In genomic region chr2:28768422-28768821, GRCh38 we compare ENCODE assay signal across 25 cellular contexts. TPM values are rescaled to one million over a fixed set of nuclear protein-coding genes. Genes with fewer than 3 reads are reported as not detected.
DNase-seq lines count a peak whose midpoint lies in the region; ATAC-seq, FAIRE-seq and TF ChIP-seq lines count a peak whose summit lies in the region.
"Had no signal": no experiment of that assay in that cellular context is flagged by ENCODE, and none has a peak within 500 bp of the region (broad histone marks: within the 10 kb centered on the region; RNA-seq: fewer than 3 reads in every experiment).

No MANE protein-coding gene starts in this region.

- no peaks in the 10 kb centered on the region for H3K27me3 Mint-ChIP-seq in activated CD8-positive, alpha-beta T cell treated with anti-CD3 and anti-CD28 coated beads for 36 hours
- no peaks in the 10 kb centered on the region for H3K27me3 Mint-ChIP-seq in activated CD8-positive, alpha-beta T cell treated with anti-CD3 and anti-CD28 coated beads, Interleukin-2, amount 10 ng/mL, durations not matched to agents 7 days and 5 days (ENCODE audit: low read depth)
- no peaks in the 10 kb centered on the region for H3K27me3 Mint-ChIP-seq in CD8-positive, alpha-beta memory T cell
- H3K27me3 Mint-ChIP-seq: activated CD4-positive, alpha-beta T cell treated with anti-CD3 and anti-CD28 coated beads, Interleukin-2, amount 10 ng/mL, durations not matched to agents 7 days and 5 days; activated CD8-positive, alpha-beta memory T cell treated with anti-CD3 and anti-CD28 coated beads, Interleukin-2, amount 10 ng/mL, durations not matched to agents 7 days and 5 days had no signal

- no peaks in the 10 kb centered on the region for H3K36me3 ChIP-seq in CD8-positive, alpha-beta memory T cell (ENCODE audit: insufficient read depth, low read length)
- H3K36me3 ChIP-seq in K562 (ENCODE audit: control insufficient read depth, insufficient read depth, low read length) = no peaks in the 10 kb centered on the region; the same call in 2 of the 3 replicates
- H3K36me3 ChIP-seq in neutrophil = no peaks in the 10 kb centered on the region
- no peaks in the 10 kb centered on the region for H3K36me3 ChIP-seq in body of pancreas (replicated peaks in 1 of 2; ENCODE audit: insufficient read depth in 1 of 2, low read depth in 2 of 2)
- H3K36me3 ChIP-seq: esophagus squamous epithelium had no signal

- H2AFZ ChIP-seq in K562 (ENCODE audit: low read depth, low read length) = no peak overlapping the region

- POLR2A ChIA-PET in activated CD8-positive, alpha-beta T cell treated with anti-CD3 and anti-CD28 coated beads for 36 hours (lab: Charles Lee) = interaction anchor here (0.6 to 1.3 kb wide), 2 partner anchors 16 to 20 kb away, joined by 3 to 4 read pairs; partner anchors contain the start of gene PPP1CB
- POLR2A ChIA-PET in activated CD8-positive, alpha-beta T cell treated with anti-CD3 and anti-CD28 coated beads, Interleukin-2, amount 10 ng/mL, durations not matched to agents 7 days and 5 days (lab: Charles Lee) = no interaction called here
- POLR2A ChIA-PET in CD8-positive, alpha-beta memory T cell (lab: Charles Lee) = no interaction called here
- POLR2A ChIA-PET in K562 (lab: Yijun Ruan, JAX) = interaction anchor here (1.6 to 2.5 kb wide), 3 partner anchors 10 to 17 kb away, joined by 4 to 7 read pairs (median 5); partner anchors contain the start of gene PPP1CB

- TF ChIP-seq CTCF in activated CD8-positive, alpha-beta T cell treated with anti-CD3 and anti-CD28 coated beads for 36 hours (IDR thresholded peaks at IDR 0.05) = no peak
- TF ChIP-seq CTCF in K562 (IDR thresholded peaks at IDR 0.05 in 2 of 3, conservative IDR thresholded peaks at IDR 0.05 in 1 of 3; ENCODE audit: insufficient read depth in 2 of 3, low read depth in 1 of 3, low read length in 3 of 3) (no peak), neutrophil (IDR thresholded peaks at IDR 0.05) (no peak), body of pancreas (IDR thresholded peaks at IDR 0.05) (no peak)

- H3K4me3 ChIP-seq in CD8-positive, alpha-beta memory T cell (ENCODE audit: low read length) = no peak overlapping the region
- H3K4me3 ChIP-seq in K562 = no peak overlapping the region
- no peak overlapping the region for H3K4me3 ChIP-seq in neutrophil (ENCODE audit: low read depth in 1 of 2, low read length in 1 of 2)
- no peak overlapping the region for H3K4me3 ChIP-seq in body of pancreas
- H3K4me3 ChIP-seq: esophagus squamous epithelium had no signal

- H3K27me3 ChIP-seq in CD8-positive, alpha-beta memory T cell (ENCODE audit: insufficient read depth, low read length, poor library complexity, severe bottlenecking) = no peaks in the 10 kb centered on the region
- H3K27me3 ChIP-seq in K562 (ENCODE audit: control insufficient read depth in 2 of 2, insufficient read depth in 2 of 2, low read length in 2 of 2) (no peaks in the 10 kb centered on the region), neutrophil (no peaks in the 10 kb centered on the region), body of pancreas (no peaks in the 10 kb centered on the region)
- H3K27me3 ChIP-seq: esophagus squamous epithelium, foreskin keratinocyte had no signal

- ATAC-seq in activated CD8-positive, alpha-beta T cell treated with anti-CD3 and anti-CD28 coated beads for 36 hours = no peak
- ATAC-seq in activated CD8-positive, alpha-beta T cell treated with anti-CD3 and anti-CD28 coated beads, Interleukin-2, amount 10 ng/mL, durations not matched to agents 7 days and 5 days = no peak
- ATAC-seq in K562 = no peak
- no peak for ATAC-seq in body of pancreas
- ATAC-seq: activated CD8-positive, alpha-beta memory T cell treated with anti-CD3 and anti-CD28 coated beads, Interleukin-2, amount 10 ng/mL, durations not matched to agents 7 days and 5 days; foreskin keratinocyte had no signal

- H4K20me1 ChIP-seq in K562 (replicated peaks; ENCODE audit: control insufficient read depth, insufficient read depth, low read length) = no peaks in the 10 kb centered on the region; the same call in 1 of the 2 replicates

- H3K9me3 Mint-ChIP-seq in activated CD8-positive, alpha-beta T cell treated with anti-CD3 and anti-CD28 coated beads for 36 hours = no peaks in the 10 kb centered on the region
- H3K9me3 Mint-ChIP-seq in activated CD8-positive, alpha-beta T cell treated with anti-CD3 and anti-CD28 coated beads, Interleukin-2, amount 10 ng/mL, durations not matched to agents 7 days and 5 days (ENCODE audit: insufficient read depth) = no peaks in the 10 kb centered on the region
- H3K9me3 Mint-ChIP-seq in CD8-positive, alpha-beta memory T cell = no peaks in the 10 kb centered on the region
- H3K9me3 Mint-ChIP-seq: activated CD4-positive, alpha-beta T cell treated with anti-CD3 and anti-CD28 coated beads, Interleukin-2, amount 10 ng/mL, durations not matched to agents 7 days and 5 days; CD14-positive monocyte; HFFc6 had no signal

- no peak overlapping the region for H3K4me2 ChIP-seq in K562 (ENCODE audit: insufficient read depth, low read length)

- in situ Hi-C loops in K562 (cut with MboI) = loop anchor here (25.0 kb wide), 1 partner anchor 181 kb away; no protein-coding TSS in a partner anchor

- TF ChIP-seq RAD21 in K562 (CRISPR knock-in tag; conservative IDR thresholded peaks at IDR 0.05 in 1 of 2, IDR thresholded peaks at IDR 0.05 in 1 of 2) = no peak

- peaks cover 82% of the 10 kb centered on the region for H3K4me1 Mint-ChIP-seq in activated CD8-positive, alpha-beta T cell treated with anti-CD3 and anti-CD28 coated beads for 36 hours (ENCODE audit: low read depth)
- peaks cover 40% of the 10 kb centered on the region for H3K4me1 Mint-ChIP-seq in activated CD8-positive, alpha-beta T cell treated with anti-CD3 and anti-CD28 coated beads, Interleukin-2, amount 10 ng/mL, durations not matched to agents 7 days and 5 days (ENCODE audit: low read depth)
- H3K4me1 Mint-ChIP-seq in CD8-positive, alpha-beta memory T cell = peaks cover 78 to 99% (median 97%) of the 10 kb centered on the region in 3 donors

- intact Hi-C loops in activated CD8-positive, alpha-beta T cell treated with anti-CD3 and anti-CD28 coated beads for 36 hours (cut with micrococcal nuclease) = no loop called here
- intact Hi-C loops in K562 (cut with micrococcal nuclease) (no loop called here), body of pancreas (cut with DNase I) (no loop called here)

- no peak for DNase-seq in activated CD8-positive, alpha-beta T cell treated with anti-CD3 and anti-CD28 coated beads for 36 hours
- no peak for DNase-seq in activated CD8-positive, alpha-beta T cell treated with anti-CD3 and anti-CD28 coated beads, Interleukin-2, amount 10 ng/mL, durations not matched to agents 7 days and 5 days
- no peak for DNase-seq in CD8-positive, alpha-beta memory T cell
- DNase-seq in K562 (ENCODE audit: extremely low read depth in 1 of 4, low spot score in 3 of 4) = no peak
- no peak for DNase-seq in NCI-H1694 treated with DMSO at 0.1 percent for 48 hours (lab: John Stamatoyannopoulos, UW)
- no peak for DNase-seq in body of pancreas
- DNase-seq in effector CD4-positive, alpha-beta T cell = no peak
- DNase-seq: 8988T; activated CD4-positive, alpha-beta T cell treated with anti-CD3 and anti-CD28 coated beads, Interleukin-2, amount 10 ng/mL, durations not matched to agents 7 days and 5 days; activated CD8-positive, alpha-beta memory T cell treated with anti-CD3 and anti-CD28 coated beads, Interleukin-2, amount 10 ng/mL, durations not matched to agents 7 days and 5 days; dermis blood vessel endothelial cell; esophagus squamous epithelium; foreskin keratinocyte; GOT3; HFFc6; NCI-H1048; NCI-H187; SHP77 treated with DMSO at 0.1 percent for 48 hours; stimulated activated naive CD4-positive, alpha-beta T cell had no signal

- H3K27ac ChIP-seq in CD8-positive, alpha-beta memory T cell (ENCODE audit: low read depth, low read length) = no peak overlapping the region
- H3K27ac ChIP-seq in K562 (ENCODE audit: extremely low read depth, low read depth, low read length) (no peak overlapping the region), neutrophil (peak overlapping the region; percentile 39), body of pancreas (no peak overlapping the region)
- H3K27ac ChIP-seq: esophagus squamous epithelium, foreskin keratinocyte had no signal

- no peak for TF ChIP-seq POLR2A in K562 (conservative IDR thresholded peaks at IDR 0.05)
- TF ChIP-seq POLR2A in body of pancreas (IDR thresholded peaks at IDR 0.05) = no peak

- H3K4me1 ChIP-seq in CD8-positive, alpha-beta memory T cell (ENCODE audit: insufficient read depth, low read length) = peaks cover 65% of the 10 kb centered on the region
- H3K4me1 ChIP-seq in K562 (replicated peaks in 1 of 2; ENCODE audit: control insufficient read depth in 2 of 2, insufficient read depth in 2 of 2, low read length in 2 of 2) (peaks cover 0 to 4% of the 10 kb centered on the region in 2 experiments; a peak in 1 of 5 replicates), neutrophil (ENCODE audit: control insufficient read depth in 1 of 2, insufficient read depth in 1 of 2, low read depth in 1 of 2, low read length in 1 of 2) (peaks cover 0 to 11% of the 10 kb centered on the region in 2 experiments), body of pancreas (peaks cover 57% of the 10 kb centered on the region)

- peak overlapping the region; percentile 15 for H3K27ac Mint-ChIP-seq in activated CD8-positive, alpha-beta T cell treated with anti-CD3 and anti-CD28 coated beads for 36 hours
- no peak overlapping the region for H3K27ac Mint-ChIP-seq in activated CD8-positive, alpha-beta T cell treated with anti-CD3 and anti-CD28 coated beads, Interleukin-2, amount 10 ng/mL, durations not matched to agents 7 days and 5 days
- peak overlapping the region in 7 of 8 donors; percentile 2 to 82 (median 41) for H3K27ac Mint-ChIP-seq in CD8-positive, alpha-beta memory T cell
- H3K27ac Mint-ChIP-seq: activated CD4-positive, alpha-beta T cell treated with anti-CD3 and anti-CD28 coated beads, Interleukin-2, amount 10 ng/mL, durations not matched to agents 7 days and 5 days; activated CD8-positive, alpha-beta memory T cell treated with anti-CD3 and anti-CD28 coated beads, Interleukin-2, amount 10 ng/mL, durations not matched to agents 7 days and 5 days; HFFc6; mesothelial cell of epicardium had no signal

- peaks cover 97% of the 10 kb centered on the region for H3K79me2 ChIP-seq in K562 (ENCODE audit: control insufficient read depth, insufficient read depth, low read length)

- peaks cover 33% of the 10 kb centered on the region for H3K36me3 Mint-ChIP-seq in activated CD8-positive, alpha-beta T cell treated with anti-CD3 and anti-CD28 coated beads for 36 hours (ENCODE audit: low read depth)
- peaks cover 30% of the 10 kb centered on the region for H3K36me3 Mint-ChIP-seq in activated CD8-positive, alpha-beta T cell treated with anti-CD3 and anti-CD28 coated beads, Interleukin-2, amount 10 ng/mL, durations not matched to agents 7 days and 5 days (ENCODE audit: low read depth)
- peaks cover 0 to 21% (median 0%) of the 10 kb centered on the region in 3 donors for H3K36me3 Mint-ChIP-seq in CD8-positive, alpha-beta memory T cell

- no peaks in the 10 kb centered on the region for H3K9me1 ChIP-seq in K562 (ENCODE audit: control insufficient read depth, insufficient read depth, low read length)

- CTCF ChIA-PET in activated CD8-positive, alpha-beta T cell treated with anti-CD3 and anti-CD28 coated beads for 36 hours (lab: Charles Lee) = interaction anchor here (0.7 to 2.2 kb wide), 5 partner anchors 12 to 202 kb away, joined by 3 to 10 read pairs (median 5); no protein-coding TSS in a partner anchor
- CTCF ChIA-PET in activated CD8-positive, alpha-beta T cell treated with anti-CD3 and anti-CD28 coated beads, Interleukin-2, amount 10 ng/mL, durations not matched to agents 7 days and 5 days (lab: Charles Lee) = interaction anchor here (1.3 to 1.8 kb wide), 4 partner anchors 52 to 201 kb away, joined by 3 to 5 read pairs (median 4); no protein-coding TSS in a partner anchor
- CTCF ChIA-PET in CD8-positive, alpha-beta memory T cell (lab: Charles Lee) = interaction anchor here (2.0 to 2.1 kb wide), 2 partner anchors 174 to 202 kb away, joined by 5 to 6 read pairs; no protein-coding TSS in a partner anchor
- CTCF ChIA-PET in K562 (lab: Yijun Ruan, JAX; ENCODE audit: low intra/inter-chr PET ratio) = no interaction called here

- H3K4me3 Mint-ChIP-seq in activated CD8-positive, alpha-beta T cell treated with anti-CD3 and anti-CD28 coated beads for 36 hours = no peak overlapping the region
- H3K4me3 Mint-ChIP-seq in activated CD8-positive, alpha-beta T cell treated with anti-CD3 and anti-CD28 coated beads, Interleukin-2, amount 10 ng/mL, durations not matched to agents 7 days and 5 days = no peak overlapping the region
- H3K4me3 Mint-ChIP-seq in CD8-positive, alpha-beta memory T cell = peak overlapping the region in 2 of 7 donors; percentile 7 to 24
- H3K4me3 Mint-ChIP-seq: activated CD4-positive, alpha-beta T cell treated with anti-CD3 and anti-CD28 coated beads, Interleukin-2, amount 10 ng/mL, durations not matched to agents 7 days and 5 days; activated CD8-positive, alpha-beta memory T cell treated with anti-CD3 and anti-CD28 coated beads, Interleukin-2, amount 10 ng/mL, durations not matched to agents 7 days and 5 days; CD14-positive monocyte; HFFc6; mesothelial cell of epicardium had no signal

- no peak for TF ChIP-seq EP300 in K562 (IDR thresholded peaks at IDR 0.05; ENCODE audit: low read length)

- BruUV-seq in K562 (replicated peaks; lab: Mats Ljungman, UMichigan) = no TSS peak

- H3K9ac ChIP-seq in K562 (ENCODE audit: insufficient read depth in 1 of 2, low read depth in 2 of 2, low read length in 2 of 2) = no peak overlapping the region

- H3K9me3 ChIP-seq in CD8-positive, alpha-beta memory T cell (ENCODE audit: low read length) = no peaks in the 10 kb centered on the region
- H3K9me3 ChIP-seq in K562 (replicated peaks; ENCODE audit: control insufficient read depth, insufficient read depth, low read depth, low read length) = no peaks in the 10 kb centered on the region
- H3K9me3 ChIP-seq in neutrophil = no peaks in the 10 kb centered on the region
- H3K9me3 ChIP-seq in body of pancreas = no peaks in the 10 kb centered on the region
- H3K9me3 ChIP-seq: esophagus squamous epithelium had no signal

- no peak for FAIRE-seq in K562 (lab: Jason Lieb, UNC)
- FAIRE-seq: endometrium, RCC 7860 had no signal

RNA-seq across cellular contexts. Expression of gene PPP1CB, which starts 16.8 kb away (rescaled TPM):
- 100 to 1,000 TPM; 206 to 216 TPM for total RNA-seq in activated CD8-positive, alpha-beta T cell treated with anti-CD3 and anti-CD28 coated beads for 36 hours
- 100 to 1,000 TPM; 174 to 183 TPM for total RNA-seq in activated CD8-positive, alpha-beta T cell treated with anti-CD3 and anti-CD28 coated beads, Interleukin-2, amount 10 ng/mL, durations not matched to agents 7 days and 5 days
- total RNA-seq in CD8-positive, alpha-beta memory T cell = 100 to 1,000 TPM; 208 to 214 TPM
- polyA plus RNA-seq in CD8-positive, alpha-beta memory T cell = 95.4 TPM
- total RNA-seq in K562 (2011; cell fraction: chromatin; rRNA removed; ENCODE audit: low replicate concordance) = 15.2 and 51.7 TPM in 2 replicates
- total RNA-seq in K562 (2011; cell fraction: nucleolus; rRNA removed) = 10.0 and 11.2 TPM in 2 replicates
- total RNA-seq in K562 (2011; cell fraction: nucleoplasm; rRNA removed) = 20.1 and 31.0 TPM in 2 replicates
- total RNA-seq in K562 (2014; rRNA removed) (31.6 and 40.6 TPM in 2 replicates), K562 (2014; rRNA removed; fragmentation: Illumina TruSeq; extraction: Trizol) (77.4 and 95.2 TPM in 2 replicates), K562 (2015; rRNA removed; fragmentation: Illumina TruSeq; extraction: Trizol) (55.3 and 67.5 TPM in 2 replicates), K562 (2021) (113 and 118 TPM in 2 replicates), body of pancreas (100 to 1,000 TPM in 1 of 2 donors, 10 to 100 TPM in 1; 63.3 to 139 TPM)
- polyA plus RNA-seq in K562 (2011; rRNA removed) (42.1 and 58.9 TPM in 2 replicates), K562 (2014; fragmentation: Illumina TruSeq; extraction: Trizol) (41.5 and 49.0 TPM in 2 replicates), K562 (2014; fragmentation: Nextera tagmentation; extraction: Ambion mirVana) (100 to 1,000 TPM in 1 of 2 experiments, 10 to 100 TPM in 1; 55.7 to 112 TPM), K562 (2014; rRNA removed) (25.6 and 27.0 TPM in 2 replicates)
- 10.3 and 23.6 TPM in 2 replicates for polyA plus RNA-seq in K562 (2011; cell fraction: cytosol; rRNA removed)
- 7.4 and 13.1 TPM in 2 replicates for polyA plus RNA-seq in K562 (2011; cell fraction: nucleus; rRNA removed)
- polyA plus RNA-seq in K562 (2012) = 49.8 and 54.7 TPM in 2 replicates
- 134 and 142 TPM in 2 replicates for polyA minus RNA-seq in K562 (2011; rRNA and poly(A)+ RNA removed)
- polyA minus RNA-seq in K562 (2011; cell fraction: cytosol; rRNA and poly(A)+ RNA removed) = 60.7 and 63.8 TPM in 2 replicates
- polyA minus RNA-seq in K562 (2011; cell fraction: nucleus; rRNA and poly(A)+ RNA removed) = 11.8 and 27.0 TPM in 2 replicates

RNA-seq across cellular contexts. Expression of gene SPDYA, which starts 42.2 kb away (rescaled TPM):
- 1 to 10 TPM; 1.3 to 1.4 TPM for total RNA-seq in activated CD8-positive, alpha-beta T cell treated with anti-CD3 and anti-CD28 coated beads for 36 hours
- 1 to 10 TPM; 1.2 TPM for total RNA-seq in activated CD8-positive, alpha-beta T cell treated with anti-CD3 and anti-CD28 coated beads, Interleukin-2, amount 10 ng/mL, durations not matched to agents 7 days and 5 days
- under 1 TPM; 0.83 to 0.84 TPM for total RNA-seq in CD8-positive, alpha-beta memory T cell
- 0.61 TPM for polyA plus RNA-seq in CD8-positive, alpha-beta memory T cell
- 0.74 and 4.7 TPM in 2 replicates for total RNA-seq in K562 (2011; cell fraction: chromatin; rRNA removed; ENCODE audit: low replicate concordance)
- not detected in 2 replicates for total RNA-seq in K562 (2011; cell fraction: nucleolus; rRNA removed)
- total RNA-seq in K562 (2011; cell fraction: nucleoplasm; rRNA removed) = 1.2 and 1.7 TPM in 2 replicates
- total RNA-seq in K562 (2014; rRNA removed) = 0.05 and 0.37 TPM in 2 replicates
- total RNA-seq in K562 (2014; rRNA removed; fragmentation: Illumina TruSeq; extraction: Trizol) = 0.22 and 0.44 TPM in 2 replicates
- total RNA-seq in K562 (2015; rRNA removed; fragmentation: Illumina TruSeq; extraction: Trizol) = 0.41 and 0.43 TPM in 2 replicates
- 0.16 and 0.27 TPM in 2 replicates for total RNA-seq in K562 (2021)
- polyA plus RNA-seq in K562 (2011; rRNA removed) = 0.07 and 0.09 TPM in 2 replicates
- not detected in 2 replicates for polyA plus RNA-seq in K562 (2011; cell fraction: cytosol; rRNA removed)
- 0.18 TPM in 1 of 2 replicates, not detected in the other for polyA plus RNA-seq in K562 (2011; cell fraction: nucleus; rRNA removed)
- 0.26 and 0.32 TPM in 2 replicates for polyA plus RNA-seq in K562 (2012)
- polyA plus RNA-seq in K562 (2014; fragmentation: Illumina TruSeq; extraction: Trizol) = 0.10 TPM in 1 of 2 replicates, not detected in the other
- 1 to 10 TPM in 1 of 2 experiments, under 1 TPM in 1; 0.62 to 1.6 TPM for polyA plus RNA-seq in K562 (2014; fragmentation: Nextera tagmentation; extraction: Ambion mirVana)
- polyA plus RNA-seq in K562 (2014; rRNA removed) = 0.17 TPM in 1 of 2 replicates, not detected in the other
- polyA minus RNA-seq in K562 (2011; rRNA and poly(A)+ RNA removed) = 0.74 and 1.0 TPM in 2 replicates
- polyA minus RNA-seq in K562 (2011; cell fraction: cytosol; rRNA and poly(A)+ RNA removed) = not detected in 2 replicates
- 0.54 and 1.00 TPM in 2 replicates for polyA minus RNA-seq in K562 (2011; cell fraction: nucleus; rRNA and poly(A)+ RNA removed)
- total RNA-seq in body of pancreas = 1 to 10 TPM in 1 of 2 donors, under 1 TPM in 1; 0.26 to 1.6 TPM
- total RNA-seq: kidney epithelial cell had no signal
- polyA plus RNA-seq: CD14-positive monocyte had no signal

Comparison
In these comparisons a context has a peak if more than half of its experiments do, and no peak if none do; other contexts are left out.
1. POLR2A ChIA-PET loops: an anchor here in activated CD8-positive, alpha-beta T cell treated with anti-CD3 and anti-CD28 coated beads for 36 hours (0.6 to 1.3 kb wide) and K562 (1.6 to 2.5 kb wide); none called in activated CD8-positive, alpha-beta T cell treated with anti-CD3 and anti-CD28 coated beads, Interleukin-2, amount 10 ng/mL, durations not matched to agents 7 days and 5 days and CD8-positive, alpha-beta memory T cell.